Comparison of ENCODE assay signal across 2 cellular contexts in genomic region chr19:47730521-47730889, GRCh38.
TF ChIP-seq lines count a peak whose summit lies in the region.

No MANE protein-coding gene starts in this region.

TF ChIP-seq in K562, 482 proteins besides CTCF, POLR2A, EP300 and RAD21:
- TF ChIP-seq SUPT5H (IDR thresholded peaks at IDR 0.05), result peak; percentile 18
- TF ChIP-seq ARNT (IDR thresholded peaks at IDR 0.05), result peak in 1 of 2 experiments; percentile 17; a peak in 1 of 4 replicates
- TF ChIP-seq SIN3A (IDR thresholded peaks at IDR 0.05; ENCODE audit: borderline replicate concordance in 2 of 2, control insufficient read depth in 1 of 2, low read depth in 2 of 2, low read length in 2 of 2), result no peak
- 0 out of 2 replicates have a peak, but pooled peaks have one; percentile 3 for TF ChIP-seq HLTF (IDR thresholded peaks at IDR 0.05)
- no peak for TF ChIP-seq POLR2G (IDR thresholded peaks at IDR 0.05; ENCODE audit: low read depth, low read length)
- 0 out of 2 replicates have a peak, but pooled peaks have one; percentile 39 for TF ChIP-seq ZNF311 (CRISPR knock-in tag; IDR thresholded peaks at IDR 0.05)
- no peak for TF ChIP-seq CREB3L1 (IDR thresholded peaks at IDR 0.05; ENCODE audit: borderline replicate concordance, low read depth)
- peak; percentile 57; the same call in 1 of the 2 replicates for TF ChIP-seq NFRKB (IDR thresholded peaks at IDR 0.05; ENCODE audit: low read depth)
- TF ChIP-seq PHF20 (IDR thresholded peaks at IDR 0.05; ENCODE audit: partially characterized antibody), result peak; percentile 5
- 0 out of 2 replicates have a peak, but pooled peaks have one; percentile 32 for TF ChIP-seq BRD4 (IDR thresholded peaks at IDR 0.05)
- peak; percentile 57 for TF ChIP-seq ZNF592 (IDR thresholded peaks at IDR 0.05)
- no peak for TF ChIP-seq ID3 (CRISPR knock-in tag; IDR thresholded peaks at IDR 0.05)
- TF ChIP-seq ID3 (tag; IDR thresholded peaks at IDR 0.05), result no peak

TF ChIP-seq in SK-N-SH, 30 proteins besides CTCF, POLR2A, EP300 and RAD21:
- TF ChIP-seq JUND (IDR thresholded peaks at IDR 0.05), result no peak
- TF ChIP-seq ELF1 (IDR thresholded peaks at IDR 0.05), result no peak
- TF ChIP-seq GABPA (IDR thresholded peaks at IDR 0.05; ENCODE audit: low read depth), result no peak
- TF ChIP-seq FOXM1 (IDR thresholded peaks at IDR 0.05; ENCODE audit: low read depth), result no peak
- TF ChIP-seq RFX5 (IDR thresholded peaks at IDR 0.05; ENCODE audit: low read length), result no peak
- TF ChIP-seq FOSL2 (IDR thresholded peaks at IDR 0.05; ENCODE audit: borderline replicate concordance, low read depth), result no peak
- no peak for TF ChIP-seq MAX (IDR thresholded peaks at IDR 0.05; ENCODE audit: low read depth)
- no peak for TF ChIP-seq USF2 (IDR thresholded peaks at IDR 0.05; ENCODE audit: borderline replicate concordance, low read depth, low read length)
- TF ChIP-seq PBX3 (IDR thresholded peaks at IDR 0.05), result no peak
